In genomic region chr6:1625352-1625773, GRCh38 we compare ENCODE assay signal across 9 cellular contexts. TPM values are rescaled to one million over a fixed set of nuclear protein-coding genes. Genes with fewer than 3 reads are reported as not detected.
DNase-seq lines count a peak whose midpoint lies in the region; ATAC-seq and TF ChIP-seq lines count a peak whose summit lies in the region.
"Had no signal": no experiment of that assay in that cellular context is flagged by ENCODE, and none has a peak within 500 bp of the region (broad histone marks: within the 10 kb centered on the region; RNA-seq: fewer than 3 reads in every experiment).

No MANE protein-coding gene starts in this region.

- no peak for TF ChIP-seq CTCF in activated CD8-positive, alpha-beta T cell treated with anti-CD3 and anti-CD28 coated beads for 36 hours (IDR thresholded peaks at IDR 0.05)
- TF ChIP-seq CTCF in foreskin fibroblast (IDR thresholded peaks at IDR 0.05; ENCODE audit: low read depth, low read length), result no peak
- no peak for TF ChIP-seq CTCF in progenitor cell of endocrine pancreas (IDR thresholded peaks at IDR 0.05; ENCODE audit: unreplicated experiment)

- H3K4me1 Mint-ChIP-seq in activated CD8-positive, alpha-beta T cell treated with anti-CD3 and anti-CD28 coated beads for 36 hours (ENCODE audit: low read depth), result peaks cover 9% of the 10 kb centered on the region
- H3K4me1 Mint-ChIP-seq in progenitor cell of endocrine pancreas (ENCODE audit: low read depth), result peaks cover 3% of the 10 kb centered on the region

- peak overlapping the region; percentile 66 to 73 for H3K4me3 ChIP-seq in foreskin fibroblast (ENCODE audit: low read depth in 1 of 2, low read length in 2 of 2)

- peak overlapping the region; percentile 53 for H3K4me3 Mint-ChIP-seq in activated CD8-positive, alpha-beta T cell treated with anti-CD3 and anti-CD28 coated beads for 36 hours
- peak overlapping the region; percentile 18 for H3K4me3 Mint-ChIP-seq in progenitor cell of endocrine pancreas (ENCODE audit: low read depth)

- intact Hi-C loops in activated CD8-positive, alpha-beta T cell treated with anti-CD3 and anti-CD28 coated beads for 36 hours (cut with micrococcal nuclease), result no loop called here

- peaks cover 17% of the 10 kb centered on the region for H3K36me3 Mint-ChIP-seq in activated CD8-positive, alpha-beta T cell treated with anti-CD3 and anti-CD28 coated beads for 36 hours (ENCODE audit: low read depth)
- peaks cover 3% of the 10 kb centered on the region for H3K36me3 Mint-ChIP-seq in progenitor cell of endocrine pancreas (ENCODE audit: insufficient read depth)

- CTCF ChIA-PET in activated CD8-positive, alpha-beta T cell treated with anti-CD3 and anti-CD28 coated beads for 36 hours (lab: Charles Lee), result interaction anchor here (0.9 to 3.6 kb wide), 5 partner anchors 8 to 479 kb away, joined by 3 to 19 read pairs (median 4); no protein-coding TSS in a partner anchor

- POLR2A ChIA-PET in activated CD8-positive, alpha-beta T cell treated with anti-CD3 and anti-CD28 coated beads for 36 hours (lab: Charles Lee), result no interaction called here

- peaks cover 65% of the 10 kb centered on the region for H3K27me3 Mint-ChIP-seq in activated CD8-positive, alpha-beta T cell treated with anti-CD3 and anti-CD28 coated beads for 36 hours
- H3K27me3 Mint-ChIP-seq in progenitor cell of endocrine pancreas, result peaks cover 83% of the 10 kb centered on the region

- no peak for ATAC-seq in activated CD8-positive, alpha-beta T cell treated with anti-CD3 and anti-CD28 coated beads for 36 hours
- no peak for ATAC-seq in HG03108 (IDR thresholded peaks at IDR 0.05; ENCODE audit: unreplicated experiment)
- no peak for ATAC-seq in GM21528 (IDR thresholded peaks at IDR 0.05; ENCODE audit: low FRiP score, unreplicated experiment)

- no peak overlapping the region for H3K27ac Mint-ChIP-seq in activated CD8-positive, alpha-beta T cell treated with anti-CD3 and anti-CD28 coated beads for 36 hours
- no peak overlapping the region for H3K27ac Mint-ChIP-seq in progenitor cell of endocrine pancreas

- DNase-seq in DMS114 treated with DMSO at 0.1 percent for 48 hours (lab: John Stamatoyannopoulos, UW; ENCODE audit: unreplicated experiment) (peak; percentile 47), foreskin fibroblast (peak in 1 of 2 donors; percentile 41), progenitor cell of endocrine pancreas (ENCODE audit: low spot score, unreplicated experiment) (no peak), COR-L47 (lab: John Stamatoyannopoulos, UW) (no peak), cortex of kidney (lab: John Stamatoyannopoulos, UW) (no peak)
- DNase-seq in activated CD8-positive, alpha-beta T cell treated with anti-CD3 and anti-CD28 coated beads for 36 hours, result no peak

- H3K9me3 Mint-ChIP-seq in activated CD8-positive, alpha-beta T cell treated with anti-CD3 and anti-CD28 coated beads for 36 hours, result no peaks in the 10 kb centered on the region
- H3K9me3 Mint-ChIP-seq in progenitor cell of endocrine pancreas (ENCODE audit: low read depth), result no peaks in the 10 kb centered on the region

RNA-seq across cellular contexts. Expression of gene FOXC1, which starts 15.6 kb away (rescaled TPM):
- under 1 TPM in 1 of 2 experiments, not detected in 1; 0.16 TPM for total RNA-seq in activated CD8-positive, alpha-beta T cell treated with anti-CD3 and anti-CD28 coated beads for 36 hours
- 0.46 and 1.1 TPM in 2 replicates for total RNA-seq in progenitor cell of endocrine pancreas
- total RNA-seq: T-helper 1 cell treated with Interleukin-12 subunit alpha and Interleukin-12 subunit beta and Interleukin-4 antibody, amounts not matched to agents 30 ng/mL and 1 ng/mL, for 36 hours had no signal
